ENCODE assay signal across 8 cellular contexts in genomic region chr2:191566347-191566746, GRCh38.
DNase-seq lines count a peak whose midpoint lies in the region; ATAC-seq and TF ChIP-seq lines count a peak whose summit lies in the region.

No MANE protein-coding gene starts in this region.

- H3K4me3 ChIP-seq in CD4-positive, alpha-beta memory T cell (ENCODE audit: low read length in 2 of 2): no peak overlapping the region

- TF ChIP-seq POLR2A in erythroblast (IDR thresholded peaks at IDR 0.05; ENCODE audit: low read length): no peak

- POLR2A ChIA-PET in CD4-positive, alpha-beta memory T cell (lab: Charles Lee; ENCODE audit: partially characterized antibody): interaction anchor here (1.1 to 2.1 kb wide), 3 partner anchors 110 to 125 kb away, joined by 3 to 15 read pairs (median 6); partner anchors contain the start of gene NABP1

- no peak overlapping the region for H3K27ac ChIP-seq in CD4-positive, alpha-beta memory T cell (ENCODE audit: low read depth, low read length)

- peaks cover 11 to 21% of the 10 kb centered on the region in 2 donors for H3K27me3 Mint-ChIP-seq in CD4-positive, alpha-beta memory T cell
- peaks cover 79% of the 10 kb centered on the region for H3K27me3 Mint-ChIP-seq in activated CD8-positive, alpha-beta memory T cell treated with anti-CD3 and anti-CD28 coated beads, Interleukin-2, amount 10 ng/mL, durations not matched to agents 7 days and 5 days
- no peaks in the 10 kb centered on the region for H3K27me3 Mint-ChIP-seq in nephron progenitor cell (ENCODE audit: low read depth, poor library complexity)

- H3K36me3 Mint-ChIP-seq in CD4-positive, alpha-beta memory T cell: no peaks in the 10 kb centered on the region
- H3K36me3 Mint-ChIP-seq in activated CD8-positive, alpha-beta memory T cell treated with anti-CD3 and anti-CD28 coated beads, Interleukin-2, amount 10 ng/mL, durations not matched to agents 7 days and 5 days: no peaks in the 10 kb centered on the region
- H3K36me3 Mint-ChIP-seq in nephron progenitor cell (ENCODE audit: low read depth): no peaks in the 10 kb centered on the region

- peak; percentile 68 for TF ChIP-seq CTCF in nephron progenitor cell (IDR thresholded peaks at IDR 0.05)

- H3K27ac Mint-ChIP-seq in CD4-positive, alpha-beta memory T cell: no peak overlapping the region
- no peak overlapping the region for H3K27ac Mint-ChIP-seq in activated CD8-positive, alpha-beta memory T cell treated with anti-CD3 and anti-CD28 coated beads, Interleukin-2, amount 10 ng/mL, durations not matched to agents 7 days and 5 days
- H3K27ac Mint-ChIP-seq in nephron progenitor cell: no peak overlapping the region

- peaks cover 15 to 33% (median 25%) of the 10 kb centered on the region in 4 donors for H3K4me1 Mint-ChIP-seq in CD4-positive, alpha-beta memory T cell
- H3K4me1 Mint-ChIP-seq in activated CD8-positive, alpha-beta memory T cell treated with anti-CD3 and anti-CD28 coated beads, Interleukin-2, amount 10 ng/mL, durations not matched to agents 7 days and 5 days: peaks cover 48% of the 10 kb centered on the region
- peaks cover 18% of the 10 kb centered on the region for H3K4me1 Mint-ChIP-seq in nephron progenitor cell

- intact Hi-C loops in CD4-positive, alpha-beta memory T cell (cut with micrococcal nuclease): loop anchor here (1.0 kb wide), 2 partner anchors 125 to 596 kb away; no protein-coding TSS in a partner anchor

- ATAC-seq in GM19328 (IDR thresholded peaks at IDR 0.05; ENCODE audit: unreplicated experiment): peak; percentile 68
- peak; percentile 68 for ATAC-seq in HG03460 (IDR thresholded peaks at IDR 0.05; ENCODE audit: unreplicated experiment)
- peak; percentile 71 for ATAC-seq in activated CD8-positive, alpha-beta memory T cell treated with anti-CD3 and anti-CD28 coated beads, Interleukin-2, amount 10 ng/mL, durations not matched to agents 7 days and 5 days

- peak; percentile 47 to 63 (median 52) for DNase-seq in CD4-positive, alpha-beta memory T cell
- DNase-seq in NOMO-1 treated with dmso at 0.1 percent for 144 hours (lab: John Stamatoyannopoulos, UW; ENCODE audit: unreplicated experiment): peak; percentile 26
- DNase-seq in activated CD8-positive, alpha-beta memory T cell treated with anti-CD3 and anti-CD28 coated beads, Interleukin-2, amount 10 ng/mL, durations not matched to agents 7 days and 5 days: peak; percentile 74
- peak; percentile 79 to 88 for DNase-seq in erythroblast (lab: John Stamatoyannopoulos, UW)
- peak; percentile 77 for DNase-seq in nephron progenitor cell
- peak; percentile 75 for DNase-seq in superior temporal gyrus (ENCODE audit: extremely low spot score)

- H3K27me3 ChIP-seq in CD4-positive, alpha-beta memory T cell (ENCODE audit: insufficient read depth, low read length): peaks cover 3% of the 10 kb centered on the region

- H3K4me1 ChIP-seq in CD4-positive, alpha-beta memory T cell (ENCODE audit: insufficient read depth, low read length): peaks cover 19% of the 10 kb centered on the region

- no peaks in the 10 kb centered on the region for H3K9me3 ChIP-seq in CD4-positive, alpha-beta memory T cell (ENCODE audit: control insufficient read depth in 1 of 2, low read length in 2 of 2)

- CTCF ChIA-PET in CD4-positive, alpha-beta memory T cell (lab: Charles Lee; ENCODE audit: partially characterized antibody): interaction anchor here (0.6 to 7.0 kb wide), 43 partner anchors 9 to 596 kb away, joined by 3 to 81 read pairs (median 4); partner anchors contain the start of gene NABP1
- CTCF ChIA-PET in activated CD8-positive, alpha-beta memory T cell treated with anti-CD3 and anti-CD28 coated beads, Interleukin-2, amount 10 ng/mL, durations not matched to agents 7 days and 5 days (lab: Charles Lee): interaction anchor here (0.8 to 4.0 kb wide), 17 partner anchors 11 to 596 kb away, joined by 3 to 42 read pairs (median 5); no protein-coding TSS in a partner anchor

- no peaks in the 10 kb centered on the region for H3K9me3 Mint-ChIP-seq in CD4-positive, alpha-beta memory T cell
- no peaks in the 10 kb centered on the region for H3K9me3 Mint-ChIP-seq in activated CD8-positive, alpha-beta memory T cell treated with anti-CD3 and anti-CD28 coated beads, Interleukin-2, amount 10 ng/mL, durations not matched to agents 7 days and 5 days (ENCODE audit: low read depth)
- no peaks in the 10 kb centered on the region for H3K9me3 Mint-ChIP-seq in nephron progenitor cell

- no peak overlapping the region for H3K4me3 Mint-ChIP-seq in CD4-positive, alpha-beta memory T cell
- no peak overlapping the region for H3K4me3 Mint-ChIP-seq in activated CD8-positive, alpha-beta memory T cell treated with anti-CD3 and anti-CD28 coated beads, Interleukin-2, amount 10 ng/mL, durations not matched to agents 7 days and 5 days
- H3K4me3 Mint-ChIP-seq in nephron progenitor cell: no peak overlapping the region

- H3K36me3 ChIP-seq in CD4-positive, alpha-beta memory T cell (ENCODE audit: insufficient read depth, low read length): no peaks in the 10 kb centered on the region

Comparison
In these comparisons a context has a peak if more than half of its experiments do, and no peak if none do; other contexts are left out.
1. DNase-seq: peak in every context shown above with its lines; median percentile 84 in erythroblast; 77 in nephron progenitor cell; 75 in superior temporal gyrus; 74 in activated CD8-positive, alpha-beta memory T cell treated with anti-CD3 and anti-CD28 coated beads, Interleukin-2, amount 10 ng/mL, durations not matched to agents 7 days and 5 days; 52 in CD4-positive, alpha-beta memory T cell; 26 in NOMO-1 treated with dmso at 0.1 percent for 144 hours.